15 cellular contexts compared by ENCODE assay signal in genomic region chr2:135164431-135164830, GRCh38.
DNase-seq lines count a peak whose midpoint lies in the region; ATAC-seq and TF ChIP-seq lines count a peak whose summit lies in the region.
"Had no signal": no experiment of that assay in that cellular context is flagged by ENCODE, and none has a peak within 500 bp of the region (broad histone marks: within the 10 kb centered on the region; RNA-seq: fewer than 3 reads in every experiment).

No MANE protein-coding gene starts in this region.

- peak overlapping the region; percentile 15; the same call in 1 of the 2 replicates for H3K4me2 ChIP-seq in PC-3 (ENCODE audit: low read length)

- H3K27ac Mint-ChIP-seq in activated CD4-positive, alpha-beta T cell treated with anti-CD3 and anti-CD28 coated beads, Interleukin-2, amount 10 ng/mL, durations not matched to agents 24 days and 14 days: no peak overlapping the region
- H3K27ac Mint-ChIP-seq: T-cell had no signal

- H3K79me2 ChIP-seq in PC-3 (ENCODE audit: low read length): no peaks in the 10 kb centered on the region

- H3K27ac ChIP-seq in PC-3 (ENCODE audit: low read length): peak overlapping the region; percentile 88
- H3K27ac ChIP-seq: cardiac muscle cell, sigmoid colon had no signal

- H3K9me2 ChIP-seq in PC-3 (replicated peaks; ENCODE audit: low read length): no peaks in the 10 kb centered on the region

- H3K36me3 Mint-ChIP-seq in activated CD4-positive, alpha-beta T cell treated with anti-CD3 and anti-CD28 coated beads, Interleukin-2, amount 10 ng/mL, durations not matched to agents 24 days and 14 days (ENCODE audit: low read depth): peaks cover 45% of the 10 kb centered on the region

- H3K9ac ChIP-seq in PC-3 (ENCODE audit: low read length): peak overlapping the region; percentile 32

- CTCF ChIA-PET in PC-3 (lab: Charles Lee): interaction anchor here (0.7 kb wide), 1 partner anchor 175 kb away, joined by 3 read pairs; no protein-coding TSS in a partner anchor

- H3K4me1 Mint-ChIP-seq in activated CD4-positive, alpha-beta T cell treated with anti-CD3 and anti-CD28 coated beads, Interleukin-2, amount 10 ng/mL, durations not matched to agents 24 days and 14 days: peaks cover 2% of the 10 kb centered on the region

- no peaks in the 10 kb centered on the region for H4K20me1 ChIP-seq in PC-3 (ENCODE audit: low read length)

- no peaks in the 10 kb centered on the region for H3K27me3 ChIP-seq in PC-3 (ENCODE audit: low read length)
- H3K27me3 ChIP-seq: cardiac muscle cell, sigmoid colon had no signal

- no peaks in the 10 kb centered on the region for H3K27me3 Mint-ChIP-seq in activated CD4-positive, alpha-beta T cell treated with anti-CD3 and anti-CD28 coated beads, Interleukin-2, amount 10 ng/mL, durations not matched to agents 24 days and 14 days
- H3K27me3 Mint-ChIP-seq: T-cell had no signal

- BruUV-seq in PC-3 (replicated peaks; lab: Mats Ljungman, UMichigan): no TSS peak

- peaks cover 36% of the 10 kb centered on the region for H3K4me1 ChIP-seq in PC-3 (ENCODE audit: insufficient read depth, low read length)
- H3K4me1 ChIP-seq: sigmoid colon had no signal

- intact Hi-C loops in PC-3 (cut with micrococcal nuclease): loop anchor here (1.0 to 5.0 kb wide), 3 partner anchors 39 to 162 kb away; no protein-coding TSS in a partner anchor
- intact Hi-C loops in activated CD4-positive, alpha-beta T cell treated with anti-CD3 and anti-CD28 coated beads, Interleukin-2, amount 10 ng/mL, durations not matched to agents 24 days and 14 days (cut with micrococcal nuclease): no loop called here

- POLR2A ChIA-PET in PC-3 (lab: Charles Lee; ENCODE audit: unreplicated experiment): interaction anchor here (0.6 to 0.7 kb wide), 2 partner anchors 62 to 119 kb away, joined by 3 read pairs; no protein-coding TSS in a partner anchor

- H3K9me3 ChIP-seq in PC-3 (ENCODE audit: low read length): no peaks in the 10 kb centered on the region
- H3K9me3 ChIP-seq: sigmoid colon had no signal

- H3K36me3 ChIP-seq in PC-3 (ENCODE audit: low read depth, low read length): peaks cover 32% of the 10 kb centered on the region

- H2AFZ ChIP-seq in PC-3 (ENCODE audit: low read length): no peak overlapping the region

- H3K4me3 ChIP-seq in PC-3 (ENCODE audit: low read length) (no peak overlapping the region), skeletal muscle cell (ENCODE audit: low read depth, low read length) (no peak overlapping the region)
- H3K4me3 ChIP-seq: cardiac muscle cell, sigmoid colon had no signal

- peaks cover 5% of the 10 kb centered on the region for H3F3A ChIP-seq in PC-3 (ENCODE audit: low read length, unreplicated experiment)

- no peaks in the 10 kb centered on the region for H3K9me3 Mint-ChIP-seq in activated CD4-positive, alpha-beta T cell treated with anti-CD3 and anti-CD28 coated beads, Interleukin-2, amount 10 ng/mL, durations not matched to agents 24 days and 14 days
- H3K9me3 Mint-ChIP-seq: T-cell had no signal

- TF ChIP-seq CTCF in PC-3 (conservative IDR thresholded peaks at IDR 0.05; ENCODE audit: low read depth, low read length): no peak

- no peak overlapping the region for H3K4me3 Mint-ChIP-seq in activated CD4-positive, alpha-beta T cell treated with anti-CD3 and anti-CD28 coated beads, Interleukin-2, amount 10 ng/mL, durations not matched to agents 24 days and 14 days
- H3K4me3 Mint-ChIP-seq: T-cell had no signal

- peak; percentile 15 for DNase-seq in SIG-M5 treated with dmso at 0.1 percent for 504 hours (lab: John Stamatoyannopoulos, UW; ENCODE audit: unreplicated experiment)
- DNase-seq in SIG-M5 (lab: John Stamatoyannopoulos, UW): no peak
- peak; percentile 96 for DNase-seq in PC-3
- peak; percentile 56 for DNase-seq in dermis blood vessel endothelial cell
- DNase-seq in skeletal muscle cell (ENCODE audit: low read depth): peak; percentile 59
- DNase-seq in UCSD-AML1 (lab: John Stamatoyannopoulos, UW; ENCODE audit: unreplicated experiment): no peak
- no peak for DNase-seq in activated CD4-positive, alpha-beta T cell treated with anti-CD3 and anti-CD28 coated beads, Interleukin-2, amount 10 ng/mL, durations not matched to agents 24 days and 14 days
- DNase-seq: AML-193, head of caudate nucleus, midbrain, NCI-H510A, sigmoid colon, T-cell had no signal

- peak; percentile 97 for ATAC-seq in PC-3
- no peak for ATAC-seq in GM21390 (IDR thresholded peaks at IDR 0.05; ENCODE audit: unreplicated experiment)
- ATAC-seq: T-cell had no signal

Comparison
In these comparisons a context has a peak if more than half of its experiments do, and no peak if none do; other contexts are left out.
1. DNase-seq: peak in SIG-M5 treated with dmso at 0.1 percent for 504 hours (single experiment), PC-3 (single experiment), dermis blood vessel endothelial cell (single experiment) and skeletal muscle cell (single experiment); none in SIG-M5 (single experiment), UCSD-AML1 (single experiment) and activated CD4-positive, alpha-beta T cell treated with anti-CD3 and anti-CD28 coated beads, Interleukin-2, amount 10 ng/mL, durations not matched to agents 24 days and 14 days (single experiment).